8 cellular contexts compared by ENCODE assay signal in the genomic region with DNA sequence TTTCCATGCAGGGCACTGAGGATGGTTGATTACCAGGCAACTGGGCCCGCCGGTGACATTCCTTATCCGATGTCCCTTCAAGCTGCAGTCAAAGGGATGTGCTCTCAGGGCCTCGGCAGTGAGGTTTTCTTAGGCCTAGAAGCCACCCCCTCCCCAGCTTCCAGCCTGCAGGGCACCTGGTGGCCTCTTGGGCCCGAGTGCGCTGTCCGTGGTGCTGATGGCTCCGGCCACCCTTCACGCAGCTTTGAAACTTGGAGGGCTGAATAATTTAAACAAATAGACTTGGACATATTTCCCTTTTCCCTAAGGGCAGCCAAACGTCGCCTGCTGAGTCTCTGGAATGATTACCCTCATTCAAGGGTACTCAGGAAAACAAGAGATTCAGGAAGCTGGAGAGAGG. TPM values are rescaled to one million over a fixed set of nuclear protein-coding genes. Genes with fewer than 3 reads are reported as not detected.
DNase-seq lines count a peak whose midpoint lies in the region; ATAC-seq and TF ChIP-seq lines count a peak whose summit lies in the region.

No MANE protein-coding gene starts in this region.

- no peak overlapping the region for H3K9ac ChIP-seq in Loucy (ENCODE audit: low read depth, low read length, poor library complexity, severe bottlenecking)

- no peak overlapping the region for H2AFZ ChIP-seq in Loucy (ENCODE audit: low read length)

- H3K4me3 ChIP-seq in Loucy (ENCODE audit: low read length, poor library complexity, severe bottlenecking) (no peak overlapping the region), fibroblast of the aortic adventitia (ENCODE audit: low read depth, low read length) (no peak overlapping the region), psoas muscle (no peak overlapping the region)

- 1 to 4% (median 3%) methylated on average over 11 of the region's 11 CpGs for WGBS in psoas muscle, 3 donors

- H3K9me3 ChIP-seq in Loucy (ENCODE audit: insufficient read depth, low read depth, low read length) (no peaks in the 10 kb centered on the region), psoas muscle (no peaks in the 10 kb centered on the region)

- intact Hi-C loops in psoas muscle (cut with DNase I), result no loop called here

- H3F3A ChIP-seq in Loucy (ENCODE audit: low read depth), result no peaks in the 10 kb centered on the region

- no peaks in the 10 kb centered on the region for H3K9me2 ChIP-seq in Loucy (replicated peaks; ENCODE audit: low read depth, low read length)

- no peak overlapping the region for H3K4me2 ChIP-seq in Loucy (ENCODE audit: low read depth, low read length, poor library complexity, severe bottlenecking)

- H3K27ac ChIP-seq in psoas muscle, result no peak overlapping the region

- no peaks in the 10 kb centered on the region for H3K79me2 ChIP-seq in Loucy (ENCODE audit: insufficient read depth, low read length)

- DNase-seq in DMS53 (lab: John Stamatoyannopoulos, UW) (peak; percentile 53), DMS53 treated with DMSO at 0.1 percent for 48 hours (lab: John Stamatoyannopoulos, UW; ENCODE audit: unreplicated experiment) (no peak), fibroblast of the aortic adventitia (ENCODE audit: low read depth) (peak; percentile 57), psoas muscle (peak in 1 of 2 donors; percentile 44), NCI-H1105 (lab: John Stamatoyannopoulos, UW) (no peak)
- peak; percentile 24 for DNase-seq in activated CD4-positive, alpha-beta T cell treated with anti-CD3 and anti-CD28 coated beads, Interleukin-2, amount 50 U/mL, for 1 hour

- no peaks in the 10 kb centered on the region for H3K27me3 ChIP-seq in Loucy (ENCODE audit: insufficient read depth, low read length, poor library complexity, severe bottlenecking)
- peaks cover 0 to 64% (median 21%) of the 10 kb centered on the region in 3 donors for H3K27me3 ChIP-seq in psoas muscle (ENCODE audit: insufficient read depth in 3 of 3, low read length in 2 of 3)

- TF ChIP-seq CTCF in Loucy (conservative IDR thresholded peaks at IDR 0.05; ENCODE audit: low read length) (peak; percentile 46), fibroblast of the aortic adventitia (IDR thresholded peaks at IDR 0.05; ENCODE audit: insufficient read depth, low read length) (peak; percentile 77), psoas muscle (IDR thresholded peaks at IDR 0.05) (peak; percentile 41)

- peak in 1 of 4 donors; percentile 38 for ATAC-seq in psoas muscle
- ATAC-seq in HG03175 (IDR thresholded peaks at IDR 0.05; ENCODE audit: unreplicated experiment), result no peak

- no peaks in the 10 kb centered on the region for H4K20me1 ChIP-seq in Loucy (ENCODE audit: insufficient read depth, low read length, poor library complexity, severe bottlenecking)

- H3K36me3 ChIP-seq in Loucy (ENCODE audit: insufficient read depth, low read length) (no peaks in the 10 kb centered on the region), psoas muscle (ENCODE audit: insufficient read depth in 1 of 2, low read depth in 1 of 2) (no peaks in the 10 kb centered on the region)

- H3K4me1 ChIP-seq in Loucy (ENCODE audit: insufficient read depth, low read length, poor library complexity, severe bottlenecking) (peaks cover 6% of the 10 kb centered on the region), psoas muscle (no peaks in the 10 kb centered on the region)

RNA-seq across cellular contexts. Expression of gene MLN, which starts 8.9 kb away (rescaled TPM):
- not detected in 2 replicates for total RNA-seq in fibroblast of the aortic adventitia (ENCODE audit: low replicate concordance)
- not detected for total RNA-seq in psoas muscle
- polyA plus RNA-seq in psoas muscle, result not detected

RNA-seq across cellular contexts. Expression of gene LEMD2, which starts 23.7 kb away (rescaled TPM):
- total RNA-seq in fibroblast of the aortic adventitia (ENCODE audit: low replicate concordance), result 31.2 and 75.3 TPM in 2 replicates
- 10 to 100 TPM; 21.3 to 38.8 (median 24.5) TPM for total RNA-seq in psoas muscle
- 10 to 100 TPM; 37.3 to 63.3 (median 45.0) TPM for polyA plus RNA-seq in psoas muscle

Comparison
In these comparisons a context has a peak if more than half of its experiments do, and no peak if none do; other contexts are left out.
1. DNase-seq: peak in DMS53 (single experiment), activated CD4-positive, alpha-beta T cell treated with anti-CD3 and anti-CD28 coated beads, Interleukin-2, amount 50 U/mL, for 1 hour (single experiment) and fibroblast of the aortic adventitia (single experiment); none in DMS53 treated with DMSO at 0.1 percent for 48 hours (single experiment) and NCI-H1105 (single experiment).
2. Peak in every context shown above with its lines, with median percentiles within 50 percentile points of each other: CTCF ChIP-seq.